ENCODE assay signal across 15 cellular contexts in the genomic region with DNA sequence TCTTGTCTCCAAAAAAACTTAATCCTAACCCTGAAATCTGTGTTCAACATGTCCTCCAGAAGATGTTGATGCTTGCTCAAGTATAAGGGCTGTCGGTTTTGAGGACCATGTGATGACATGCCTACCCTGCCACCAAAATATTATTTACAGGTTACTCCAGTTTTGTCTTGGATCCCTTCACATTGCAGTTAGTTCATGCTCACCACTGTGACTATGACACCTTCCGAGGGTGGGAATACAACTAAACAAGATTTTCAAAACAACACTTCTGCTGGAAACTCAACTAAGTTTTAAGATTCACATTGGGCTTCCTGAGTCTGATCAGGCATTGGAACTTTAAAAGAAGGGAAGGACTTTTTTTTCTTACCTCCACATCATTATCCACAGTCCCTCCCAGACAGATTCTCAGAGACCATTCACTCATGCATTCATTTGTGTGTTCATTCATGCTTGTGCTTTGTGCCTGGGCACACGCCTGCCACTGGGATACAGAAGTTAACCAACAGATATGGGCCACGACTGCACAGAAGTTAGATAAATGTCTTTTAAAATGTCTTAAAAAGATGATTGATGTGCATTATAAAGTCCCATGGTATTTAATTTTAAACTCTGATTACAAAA.
A peak's percentile ranks its signal among the peaks of the same experiment; 100 is the strongest.
DNase-seq lines count a peak whose midpoint lies in the region; ATAC-seq and TF ChIP-seq lines count a peak whose summit lies in the region.
"Had no signal": no experiment of that assay in that cellular context is flagged by ENCODE, and none has a peak within 500 bp of the region (broad histone marks: within the 10 kb centered on the region; RNA-seq: fewer than 3 reads in every experiment).

No MANE protein-coding gene starts in this region.

- H3K27me3 ChIP-seq in H9 (ENCODE audit: insufficient read depth, low read length): no peaks in the 10 kb centered on the region
- H3K27me3 ChIP-seq in SJCRH30: no peaks in the 10 kb centered on the region
- H3K27me3 ChIP-seq: BLaER1 treated with 17β-estradiol and CSF1 and Interleukin-3, amounts not matched to agents 10 nM and 100 nM; gastroesophageal sphincter; Peyer's patch; testis had no signal

- no peak for TF ChIP-seq POLR2A in lower leg skin (IDR thresholded peaks at IDR 0.05)

- no peaks in the 10 kb centered on the region for H3K27me3 Mint-ChIP-seq in H9 (ENCODE audit: low read depth)
- no peaks in the 10 kb centered on the region for H3K27me3 Mint-ChIP-seq in osteocyte (ENCODE audit: unreplicated experiment)

- DNase-seq in H9 (no peak), SJCRH30 (no peak), osteocyte (ENCODE audit: extremely low spot score, unreplicated experiment) (no peak), lower leg skin (ENCODE audit: low spot score in 2 of 2) (no peak)
- DNase-seq: activated CD4-positive, alpha-beta T cell treated with anti-CD3 and anti-CD28 coated beads, Interleukin-2, amount 10 ng/mL, durations not matched to agents 24 days and 14 days; NCI-H187; NCI-H526 treated with DMSO at 0.1 percent for 48 hours; Peyer's patch; psoas muscle; testis had no signal

- H4K20me1 ChIP-seq in H9 (ENCODE audit: control insufficient read depth, insufficient read depth, insufficient read length): no peaks in the 10 kb centered on the region
- H4K20me1 ChIP-seq: BLaER1 treated with 17β-estradiol and CSF1 and Interleukin-3, amounts not matched to agents 10 nM and 100 nM had no signal

- H3K56ac ChIP-seq in H9 (ENCODE audit: insufficient read length, low read depth, low read length): no peak overlapping the region

- no peak overlapping the region for H4K91ac ChIP-seq in H9 (ENCODE audit: insufficient read length, low read depth, low read length)

- peak overlapping the region; percentile 23; the same call in 1 of the 2 replicates for H3K4me3 ChIP-seq in SJCRH30
- no peak overlapping the region for H3K4me3 ChIP-seq in lower leg skin (ENCODE audit: low read depth, poor library complexity, severe bottlenecking)
- H3K4me3 ChIP-seq: BLaER1 treated with 17β-estradiol and CSF1 and Interleukin-3, amounts not matched to agents 10 nM and 100 nM; gastroesophageal sphincter; Peyer's patch; psoas muscle; testis had no signal

- H4K5ac ChIP-seq in H9 (ENCODE audit: insufficient read length, low read depth, low read length): no peak overlapping the region

- H3K79me2 ChIP-seq in H9 (ENCODE audit: insufficient read depth, low read length): no peaks in the 10 kb centered on the region

- no peak overlapping the region for H2BK120ac ChIP-seq in H9 (ENCODE audit: low read depth, low read length, poor library complexity, severe bottlenecking)

- peaks cover 3% of the 10 kb centered on the region; the same call in 1 of the 2 replicates for H3K4me1 ChIP-seq in H9 (ENCODE audit: insufficient read depth, low read length)
- peaks cover 3% of the 10 kb centered on the region; the same call in 1 of the 2 replicates for H3K4me1 ChIP-seq in SJCRH30
- H3K4me1 ChIP-seq: BLaER1 treated with 17β-estradiol and CSF1 and Interleukin-3, amounts not matched to agents 10 nM and 100 nM; gastroesophageal sphincter; Peyer's patch; psoas muscle; testis had no signal

- no peak overlapping the region for H3T11ph ChIP-seq in H9 (ENCODE audit: low read length)

- peaks cover 8 to 20% of the 10 kb centered on the region in 2 experiments for H3K9me3 Mint-ChIP-seq in H9
- no peaks in the 10 kb centered on the region for H3K9me3 Mint-ChIP-seq in osteocyte (ENCODE audit: unreplicated experiment)
- H3K9me3 Mint-ChIP-seq: activated CD4-positive, alpha-beta T cell treated with anti-CD3 and anti-CD28 coated beads, Interleukin-2, amount 10 ng/mL, durations not matched to agents 24 days and 14 days had no signal

- H3K27ac Mint-ChIP-seq in H9: peak overlapping the region in 1 of 3 experiments; percentile 68; a peak in 3 of 7 replicates
- H3K27ac Mint-ChIP-seq in osteocyte (ENCODE audit: unreplicated experiment): peak overlapping the region; percentile 84
- H3K27ac Mint-ChIP-seq: activated CD4-positive, alpha-beta T cell treated with anti-CD3 and anti-CD28 coated beads, Interleukin-2, amount 10 ng/mL, durations not matched to agents 24 days and 14 days had no signal

- H2BK5ac ChIP-seq in H9 (ENCODE audit: insufficient read length, low read length): no peak overlapping the region

- H3K4me3 Mint-ChIP-seq in H9: no peak overlapping the region; a peak in 1 of 5 replicates
- H3K4me3 Mint-ChIP-seq in osteocyte (ENCODE audit: unreplicated experiment): peak overlapping the region; percentile 60
- H3K4me3 Mint-ChIP-seq: activated CD4-positive, alpha-beta T cell treated with anti-CD3 and anti-CD28 coated beads, Interleukin-2, amount 10 ng/mL, durations not matched to agents 24 days and 14 days had no signal

- WGBS in H9 (ENCODE audit: extremely low coverage, insufficient read length, low lambda C conversion rate): no CpG with 5 or more reads among the region's 4 CpGs
- 52 to 63% methylated on average over 4 of the region's 4 CpGs for WGBS in lower leg skin, 2 donors

- no peaks in the 10 kb centered on the region for H3K9me3 ChIP-seq in H9 (ENCODE audit: control insufficient read depth, low read depth, low read length)
- H3K9me3 ChIP-seq in SJCRH30 (replicated peaks): no peaks in the 10 kb centered on the region
- H3K9me3 ChIP-seq: BLaER1 treated with 17β-estradiol and CSF1 and Interleukin-3, amounts not matched to agents 10 nM and 100 nM; Peyer's patch; psoas muscle; testis had no signal

- H3K36me3 Mint-ChIP-seq in H9 (ENCODE audit: insufficient read depth in 1 of 3, low read depth in 3 of 3) (peaks cover 15 to 21% (median 18%) of the 10 kb centered on the region in 3 experiments; a peak in 6 of 7 replicates), osteocyte (ENCODE audit: unreplicated experiment) (no peaks in the 10 kb centered on the region)

- no peaks in the 10 kb centered on the region for H3K36me3 ChIP-seq in SJCRH30
- H3K36me3 ChIP-seq: BLaER1 treated with 17β-estradiol and CSF1 and Interleukin-3, amounts not matched to agents 10 nM and 100 nM; gastroesophageal sphincter; Peyer's patch had no signal

- H3K4ac ChIP-seq in H9 (ENCODE audit: low read depth, low read length): no peak overlapping the region

- no peaks in the 10 kb centered on the region for H3K23me2 ChIP-seq in H9 (ENCODE audit: insufficient read length, low read depth, low read length, poor library complexity, severe bottlenecking)

- TF ChIP-seq CTCF in H9 (conservative IDR thresholded peaks at IDR 0.05) (no peak), osteocyte (IDR thresholded peaks at IDR 0.05) (no peak), lower leg skin (IDR thresholded peaks at IDR 0.05) (no peak)

- no peak overlapping the region for H3K4me2 ChIP-seq in H9 (ENCODE audit: insufficient read depth, insufficient read length, low read length)
- H3K4me2 ChIP-seq: BLaER1 treated with 17β-estradiol and CSF1 and Interleukin-3, amounts not matched to agents 10 nM and 100 nM had no signal

- no peak overlapping the region for H3K9ac ChIP-seq in H9 (ENCODE audit: extremely low read depth, insufficient read length, low read length)
- H3K9ac ChIP-seq: BLaER1 treated with 17β-estradiol and CSF1 and Interleukin-3, amounts not matched to agents 10 nM and 100 nM had no signal

- H2BK20ac ChIP-seq in H9 (ENCODE audit: low read depth, low read length, poor library complexity, severe bottlenecking): no peak overlapping the region

- peak overlapping the region; percentile 35 for H2BK12ac ChIP-seq in H9 (ENCODE audit: insufficient read length, low read depth, low read length)

- H2AFZ ChIP-seq in H9 (ENCODE audit: low read length): no peak overlapping the region

- no peak overlapping the region for H4K8ac ChIP-seq in H9 (replicated peaks; ENCODE audit: insufficient read length, low read depth, low read length)

- no peak overlapping the region for H2BK15ac ChIP-seq in H9 (ENCODE audit: low read depth, low read length)

- H3K27ac ChIP-seq in H9 (ENCODE audit: insufficient read length, low read depth, low read length) (peak overlapping the region; percentile 15), SJCRH30 (no peak overlapping the region)
- H3K27ac ChIP-seq: BLaER1 treated with 17β-estradiol and CSF1 and Interleukin-3, amounts not matched to agents 10 nM and 100 nM; gastroesophageal sphincter; Peyer's patch; psoas muscle; testis had no signal

- H3K23ac ChIP-seq in H9 (ENCODE audit: insufficient read length, low read depth, low read length): no peak overlapping the region

- peak overlapping the region; percentile 50 for H2AK5ac ChIP-seq in H9 (ENCODE audit: insufficient read length, low read length)

- H3K14ac ChIP-seq in H9 (ENCODE audit: insufficient read depth, low read length): no peak overlapping the region

- H3K4me1 Mint-ChIP-seq in H9: peaks cover 37 to 51% of the 10 kb centered on the region in 2 experiments
- peaks cover 51% of the 10 kb centered on the region for H3K4me1 Mint-ChIP-seq in osteocyte (ENCODE audit: unreplicated experiment)

- intact Hi-C loops in lower leg skin (cut with DNase I; ENCODE audit: low total_unique reads): no loop called here

- H3K79me1 ChIP-seq in H9 (ENCODE audit: insufficient read depth, low read depth, low read length, poor library complexity, severe bottlenecking): no peaks in the 10 kb centered on the region

- H3K18ac ChIP-seq in H9 (ENCODE audit: insufficient read length, low read depth, low read length): no peak overlapping the region

- ATAC-seq in esophagus mucosa: peak; percentile 77
- ATAC-seq in GM18907 (IDR thresholded peaks at IDR 0.05; ENCODE audit: unreplicated experiment): no peak
- ATAC-seq in GM18909 (IDR thresholded peaks at IDR 0.05; ENCODE audit: poor library complexity, unreplicated experiment): no peak
- ATAC-seq: gastroesophageal sphincter, psoas muscle had no signal
